Comparison of ENCODE assay signal across 8 cellular contexts in genomic region chr14:73712071-73712506, GRCh38. TPM values are rescaled to one million over a fixed set of nuclear protein-coding genes. Genes with fewer than 3 reads are reported as not detected.
A peak's percentile ranks its signal among the peaks of the same experiment; 100 is the strongest.
DNase-seq lines count a peak whose midpoint lies in the region; ATAC-seq, FAIRE-seq and TF ChIP-seq lines count a peak whose summit lies in the region.

No MANE protein-coding gene starts in this region.

- no peaks in the 10 kb centered on the region for H4K20me1 ChIP-seq in KMS-11 (ENCODE audit: insufficient read depth)

- H3K4me1 ChIP-seq in KMS-11 (ENCODE audit: low read depth, poor library complexity, severe bottlenecking), result peaks cover 14% of the 10 kb centered on the region

- H3K9me3 Mint-ChIP-seq in naive thymus-derived CD8-positive, alpha-beta T cell, result no peaks in the 10 kb centered on the region

- peak overlapping the region; percentile 78 for H3K4me2 ChIP-seq in KMS-11

- ATAC-seq in naive thymus-derived CD8-positive, alpha-beta T cell, result peak in 1 of 2 donors; percentile 13
- ATAC-seq in HG02973 (IDR thresholded peaks at IDR 0.05; ENCODE audit: unreplicated experiment), result no peak

- H3K36me3 Mint-ChIP-seq in naive thymus-derived CD8-positive, alpha-beta T cell, result peaks cover 0 to 18% (median 0%) of the 10 kb centered on the region in 3 donors

- no peaks in the 10 kb centered on the region for H3K27me3 ChIP-seq in BJ (ENCODE audit: control insufficient read depth, insufficient read depth, low read length)
- no peaks in the 10 kb centered on the region for H3K27me3 ChIP-seq in KMS-11 (ENCODE audit: insufficient read depth, low read depth)

- H3K27ac Mint-ChIP-seq in naive thymus-derived CD8-positive, alpha-beta T cell, result peak overlapping the region; percentile 93 to 99 (median 96)

- H3K27ac ChIP-seq in KMS-11 (no peak overlapping the region), cingulate gyrus (ENCODE audit: low read depth, low read length) (peak overlapping the region; percentile 91)

- FAIRE-seq in HTR-8/SVneo (lab: Jason Lieb, UNC), result no peak

- H3K4me3 Mint-ChIP-seq in naive thymus-derived CD8-positive, alpha-beta T cell, result peak overlapping the region; percentile 88 to 98 (median 94)

- H3K4me1 Mint-ChIP-seq in naive thymus-derived CD8-positive, alpha-beta T cell, result peaks cover 24 to 34% (median 30%) of the 10 kb centered on the region in 4 donors

- H3K27me3 Mint-ChIP-seq in naive thymus-derived CD8-positive, alpha-beta T cell, result no peaks in the 10 kb centered on the region

- TF ChIP-seq CTCF in BJ (IDR thresholded peaks at IDR 0.05; ENCODE audit: insufficient read depth, low read depth, low read length) (no peak), KMS-11 (conservative IDR thresholded peaks at IDR 0.05; ENCODE audit: low read depth, low read length) (no peak)

- peaks cover 16% of the 10 kb centered on the region for H3K79me2 ChIP-seq in KMS-11 (ENCODE audit: insufficient read depth, low read depth)

- DNase-seq in BJ (ENCODE audit: low read depth) (no peak), NCI-H187 treated with DMSO at 0.1 percent for 48 hours (lab: John Stamatoyannopoulos, UW) (no peak), midbrain (lab: John Stamatoyannopoulos, UW) (no peak), HTR-8/SVneo (ENCODE audit: insufficient read length, low spot score) (no peak)
- DNase-seq in naive thymus-derived CD8-positive, alpha-beta T cell, result peak in 3 of 10 donors; percentile 20 to 39 (median 25)

- no peak overlapping the region for H2AFZ ChIP-seq in KMS-11 (ENCODE audit: low read depth)

- POLR2A ChIA-PET in BJ (lab: Charles Lee), result no interaction called here
- POLR2A ChIA-PET in naive thymus-derived CD8-positive, alpha-beta T cell (lab: Charles Lee), result interaction anchor here (0.5 to 4.7 kb wide), 13 partner anchors 9 to 239 kb away, joined by 3 to 35 read pairs (median 5); partner anchors contain the start of genes ACOT6, DNAL1 and RIOX1

- H3K9ac ChIP-seq in KMS-11, result no peak overlapping the region

- peaks cover 10% of the 10 kb centered on the region for H3K36me3 ChIP-seq in BJ (ENCODE audit: control insufficient read depth, insufficient read depth, low read length)
- H3K36me3 ChIP-seq in KMS-11 (ENCODE audit: insufficient read depth), result no peaks in the 10 kb centered on the region

- CTCF ChIA-PET in BJ (lab: Yijun Ruan, JAX), result interaction anchor here (0.8 kb wide), 1 partner anchor 28 kb away, joined by 3 read pairs; no protein-coding TSS in a partner anchor

- peak overlapping the region; percentile 71 for H3K4me3 ChIP-seq in BJ (ENCODE audit: low read depth, low read length)
- no peak overlapping the region for H3K4me3 ChIP-seq in KMS-11 (IDR thresholded peaks at IDR 0.05; ENCODE audit: insufficient read depth, low read depth, low read length)

RNA-seq across cellular contexts. Expression of gene PNMA1, which starts 2.1 kb away (rescaled TPM):
- polyA plus RNA-seq in BJ (2011; rRNA removed), result 8.8 and 11.6 TPM in 2 replicates
- 4.2 and 6.0 TPM in 2 replicates for polyA minus RNA-seq in BJ (2011; rRNA and poly(A)+ RNA removed)
- total RNA-seq in naive thymus-derived CD8-positive, alpha-beta T cell, result 10 to 100 TPM; 40.0 to 43.4 TPM
- 10 to 100 TPM; 31.6 to 37.2 (median 37.2) TPM for polyA plus RNA-seq in naive thymus-derived CD8-positive, alpha-beta T cell
